In genomic region chr13:73497430-73497829, GRCh38 we compare ENCODE assay signal across 14 cellular contexts.
A peak's percentile ranks its signal among the peaks of the same experiment; 100 is the strongest.
DNase-seq lines count a peak whose midpoint lies in the region; ATAC-seq, FAIRE-seq and TF ChIP-seq lines count a peak whose summit lies in the region.
"Had no signal": no experiment of that assay in that cellular context is flagged by ENCODE, and none has a peak within 500 bp of the region (broad histone marks: within the 10 kb centered on the region; RNA-seq: fewer than 3 reads in every experiment).

No MANE protein-coding gene starts in this region.

- peak overlapping the region; percentile 59 for H3K4me2 ChIP-seq in keratinocyte (ENCODE audit: control insufficient read depth, extremely low read depth, insufficient read depth, low read depth, low read length)
- H3K4me2 ChIP-seq: BLaER1 treated with 17β-estradiol and CSF1 and Interleukin-3, amounts not matched to agents 10 nM and 100 nM had no signal

- H3K9me3 ChIP-seq in breast epithelium (no peaks in the 10 kb centered on the region), keratinocyte (ENCODE audit: control insufficient read depth, low read depth, low read length) (no peaks in the 10 kb centered on the region)
- H3K9me3 ChIP-seq: BLaER1 treated with 17β-estradiol and CSF1 and Interleukin-3, amounts not matched to agents 10 nM and 100 nM had no signal

- no peaks in the 10 kb centered on the region for H3K27me3 ChIP-seq in breast epithelium
- no peaks in the 10 kb centered on the region for H3K27me3 ChIP-seq in bronchial epithelial cell (ENCODE audit: control insufficient read depth, insufficient read depth, low read length)
- no peaks in the 10 kb centered on the region for H3K27me3 ChIP-seq in keratinocyte (ENCODE audit: control insufficient read depth, extremely low read depth, insufficient read depth, low read length)
- H3K27me3 ChIP-seq: BLaER1 treated with 17β-estradiol and CSF1 and Interleukin-3, amounts not matched to agents 10 nM and 100 nM had no signal

- FAIRE-seq in bronchial epithelial cell (lab: Jason Lieb, UNC), result peak; percentile 98
- FAIRE-seq in keratinocyte (lab: Jason Lieb, UNC), result peak; percentile 99

- peaks cover 6% of the 10 kb centered on the region for H3K36me3 Mint-ChIP-seq in MCF 10A (ENCODE audit: insufficient read depth, unreplicated experiment)
- H3K36me3 Mint-ChIP-seq: CD4-positive, CD25-positive, alpha-beta regulatory T cell had no signal

- CTCF ChIA-PET in MCF 10A (lab: Yijun Ruan, JAX), result interaction anchor here (0.6 kb wide), 1 partner anchor 12 kb away, joined by 3 read pairs; no protein-coding TSS in a partner anchor

- DNase-seq in MCF 10A (ENCODE audit: unreplicated experiment), result peak; percentile 28
- DNase-seq in breast epithelium (ENCODE audit: low spot score in 2 of 2), result no peak
- peak; percentile 100 for DNase-seq in bronchial epithelial cell (ENCODE audit: low read depth)
- peak; percentile 75 for DNase-seq in keratinocyte (ENCODE audit: low read depth, low spot score)
- DNase-seq in OCI-M2 (lab: John Stamatoyannopoulos, UW; ENCODE audit: unreplicated experiment), result no peak
- no peak for DNase-seq in RKO (ENCODE audit: low spot score)
- DNase-seq: 8988T; CD4-positive, CD25-positive, alpha-beta regulatory T cell; DMS53; GF-D8; HFFc6 had no signal

- H3K27ac Mint-ChIP-seq in MCF 10A (ENCODE audit: low read depth, unreplicated experiment), result peak overlapping the region; percentile 9
- H3K27ac Mint-ChIP-seq: CD4-positive, CD25-positive, alpha-beta regulatory T cell; HFFc6 had no signal

- H3K9me1 ChIP-seq in keratinocyte (ENCODE audit: control insufficient read depth, extremely low read depth, insufficient read depth, low read length), result no peaks in the 10 kb centered on the region

- POLR2A ChIA-PET in MCF 10A (lab: Yijun Ruan, JAX), result interaction anchor here (0.6 to 1.7 kb wide), 2 partner anchors 14 to 19 kb away, joined by 3 to 5 read pairs; no protein-coding TSS in a partner anchor

- H3K4me3 ChIP-seq in breast epithelium (no peak overlapping the region), bronchial epithelial cell (ENCODE audit: low read depth, low read length) (no peak overlapping the region), keratinocyte (ENCODE audit: control insufficient read depth in 2 of 3, extremely low read depth in 1 of 3, insufficient read depth in 2 of 3, low read depth in 1 of 3, low read length in 3 of 3) (no peak overlapping the region)
- H3K4me3 ChIP-seq: BLaER1 treated with 17β-estradiol and CSF1 and Interleukin-3, amounts not matched to agents 10 nM and 100 nM had no signal

- TF ChIP-seq CTCF in MCF 10A (IDR thresholded peaks at IDR 0.05; ENCODE audit: unreplicated experiment) (no peak), breast epithelium (IDR thresholded peaks at IDR 0.05) (no peak), bronchial epithelial cell (IDR thresholded peaks at IDR 0.05; ENCODE audit: insufficient read depth, low read length, severe bottlenecking) (no peak), keratinocyte (optimal IDR thresholded peaks at IDR 0.05 in 1 of 3, IDR thresholded peaks at IDR 0.05 in 1 of 3, conservative IDR thresholded peaks at IDR 0.05 in 1 of 3; ENCODE audit: extremely low read depth in 1 of 3, insufficient read depth in 2 of 3, low read length in 3 of 3) (no peak)

- intact Hi-C loops in MCF 10A (cut with micrococcal nuclease), result no loop called here
- intact Hi-C loops in breast epithelium (cut with DNase I; ENCODE audit: low total_unique reads), result no loop called here

- BruUV-seq in MCF 10A (replicated peaks; lab: Mats Ljungman, UMichigan), result no TSS peak

- no peaks in the 10 kb centered on the region for H3K4me1 ChIP-seq in breast epithelium
- H3K4me1 ChIP-seq in keratinocyte (ENCODE audit: control insufficient read depth, extremely low read depth, insufficient read depth, low read length), result peaks cover 17% of the 10 kb centered on the region

- ATAC-seq in HG02759 (IDR thresholded peaks at IDR 0.05; ENCODE audit: unreplicated experiment), result no peak
- no peak for ATAC-seq in HG02642 (IDR thresholded peaks at IDR 0.05; ENCODE audit: poor library complexity, unreplicated experiment)

- no peaks in the 10 kb centered on the region for H3K27me3 Mint-ChIP-seq in MCF 10A (ENCODE audit: insufficient read depth, unreplicated experiment)

- no peaks in the 10 kb centered on the region for H4K20me1 ChIP-seq in keratinocyte (ENCODE audit: control insufficient read depth, extremely low read depth, insufficient read depth, low read length)
- H4K20me1 ChIP-seq: BLaER1 treated with 17β-estradiol and CSF1 and Interleukin-3, amounts not matched to agents 10 nM and 100 nM had no signal

- peak overlapping the region; percentile 29 for H3K9ac ChIP-seq in keratinocyte (ENCODE audit: control insufficient read depth, extremely low read depth, insufficient read depth, low read length)
- H3K9ac ChIP-seq: BLaER1 treated with 17β-estradiol and CSF1 and Interleukin-3, amounts not matched to agents 10 nM and 100 nM had no signal

- H3K27ac ChIP-seq in breast epithelium (no peak overlapping the region), keratinocyte (ENCODE audit: control insufficient read depth, insufficient read depth, low read length) (peak overlapping the region; percentile 70)
- H3K27ac ChIP-seq: BLaER1 treated with 17β-estradiol and CSF1 and Interleukin-3, amounts not matched to agents 10 nM and 100 nM had no signal

- dilution Hi-C loops in keratinocyte (cut with MboI; ENCODE audit: extremely low pct_ligation_motif_present, low sequenced_read_pairs), result no loop called here

- no peaks in the 10 kb centered on the region for H3K9me3 Mint-ChIP-seq in MCF 10A (ENCODE audit: unreplicated experiment)
- H3K9me3 Mint-ChIP-seq: CD4-positive, CD25-positive, alpha-beta regulatory T cell; HFFc6 had no signal

- no peak for TF ChIP-seq POLR2A in breast epithelium (IDR thresholded peaks at IDR 0.05)

- H2AFZ ChIP-seq in keratinocyte (ENCODE audit: control insufficient read depth, low read length), result peak overlapping the region; percentile 16

- H3K36me3 ChIP-seq in breast epithelium, result no peaks in the 10 kb centered on the region
- H3K36me3 ChIP-seq in bronchial epithelial cell (ENCODE audit: control insufficient read depth, insufficient read depth, low read length), result no peaks in the 10 kb centered on the region
- no peaks in the 10 kb centered on the region for H3K36me3 ChIP-seq in keratinocyte (ENCODE audit: control insufficient read depth in 2 of 2, extremely low read depth in 1 of 2, insufficient read depth in 2 of 2, low read length in 2 of 2)
- H3K36me3 ChIP-seq: BLaER1 treated with 17β-estradiol and CSF1 and Interleukin-3, amounts not matched to agents 10 nM and 100 nM had no signal

- no peaks in the 10 kb centered on the region for H3K79me2 ChIP-seq in keratinocyte (ENCODE audit: control insufficient read depth, insufficient read depth, low read length)

- H3K4me3 Mint-ChIP-seq in MCF 10A (ENCODE audit: unreplicated experiment), result no peak overlapping the region
- H3K4me3 Mint-ChIP-seq: CD4-positive, CD25-positive, alpha-beta regulatory T cell; HFFc6 had no signal

- H3K4me1 Mint-ChIP-seq in MCF 10A (ENCODE audit: insufficient read depth, unreplicated experiment), result peaks cover 4% of the 10 kb centered on the region
- H3K4me1 Mint-ChIP-seq: CD4-positive, CD25-positive, alpha-beta regulatory T cell had no signal

Comparison
In these comparisons a context has a peak if more than half of its experiments do, and no peak if none do; other contexts are left out.
1. DNase-seq: peak in MCF 10A (single experiment), bronchial epithelial cell (single experiment) and keratinocyte (single experiment); none in breast epithelium (0 of 2), OCI-M2 (single experiment) and RKO (single experiment).